ENCODE assay signal across 13 cellular contexts in genomic region chr4:86999244-86999643, GRCh38.
DNase-seq lines count a peak whose midpoint lies in the region; FAIRE-seq and TF ChIP-seq lines count a peak whose summit lies in the region.
"Had no signal": no experiment of that assay in that cellular context is flagged by ENCODE, and none has a peak within 500 bp of the region (broad histone marks: within the 10 kb centered on the region; RNA-seq: fewer than 3 reads in every experiment).

No MANE protein-coding gene starts in this region.

- no peak overlapping the region for H2AFZ ChIP-seq in neural progenitor cell (replicated peaks)
- H2AFZ ChIP-seq: parathyroid adenoma had no signal

- peak; percentile 50 for DNase-seq in CD1c-positive myeloid dendritic cell (ENCODE audit: extremely low spot score)
- no peak for DNase-seq in GM12891 (ENCODE audit: insufficient read length, low spot score)
- DNase-seq in coronary artery (ENCODE audit: low spot score): no peak
- no peak for DNase-seq in neural progenitor cell (ENCODE audit: low spot score)
- DNase-seq in NCI-H2107 (lab: John Stamatoyannopoulos, UW): no peak
- no peak for DNase-seq in KBM-7
- DNase-seq in NCI-H748 (lab: John Stamatoyannopoulos, UW; ENCODE audit: unreplicated experiment): no peak
- DNase-seq in activated naive CD4-positive, alpha-beta T cell (lab: John Stamatoyannopoulos, UW): no peak
- DNase-seq: brain microvascular endothelial cell, foreskin fibroblast, NCI-H2171 had no signal

- no peak overlapping the region for H3K27ac Mint-ChIP-seq in neural progenitor cell

- no peak for TF ChIP-seq POLR2A in GM12891 (IDR thresholded peaks at IDR 0.05; ENCODE audit: low read depth, low read length)

- in situ Hi-C loops in KBM-7 (cut with MboI; ENCODE audit: low pct_unique_long_range_greater_than_20kb, low sequenced_read_pairs): no loop called here

- H3K4me1 ChIP-seq in neural progenitor cell: peaks cover 51% of the 10 kb centered on the region
- H3K4me1 ChIP-seq: parathyroid adenoma had no signal

- no peak overlapping the region for H3K9ac ChIP-seq in neural progenitor cell
- H3K9ac ChIP-seq: parathyroid adenoma had no signal

- peaks cover 50% of the 10 kb centered on the region for H3F3A ChIP-seq in neural progenitor cell (ENCODE audit: low read depth)

- H3K79me2 ChIP-seq in neural progenitor cell (ENCODE audit: low read depth): peaks cover 41% of the 10 kb centered on the region
- H3K79me2 ChIP-seq: parathyroid adenoma had no signal

- H3K4me2 ChIP-seq in neural progenitor cell: peak overlapping the region; percentile 3
- H3K4me2 ChIP-seq: smooth muscle cell had no signal

- H3K27ac ChIP-seq in coronary artery: peak overlapping the region; percentile 10 to 41
- H3K27ac ChIP-seq in neural progenitor cell: no peak overlapping the region
- H3K27ac ChIP-seq: brain microvascular endothelial cell, parathyroid adenoma had no signal

- H3K9me3 Mint-ChIP-seq in neural progenitor cell: peaks cover 8% of the 10 kb centered on the region

- H3K4me3 Mint-ChIP-seq in neural progenitor cell: no peak overlapping the region

- H3K36me3 ChIP-seq in neural progenitor cell: no peaks in the 10 kb centered on the region
- H3K36me3 ChIP-seq: brain microvascular endothelial cell had no signal

- H3K27me3 Mint-ChIP-seq in neural progenitor cell (ENCODE audit: insufficient read depth, low read depth): no peaks in the 10 kb centered on the region

- TF ChIP-seq CTCF in coronary artery (IDR thresholded peaks at IDR 0.05): no peak
- TF ChIP-seq CTCF in neural progenitor cell (IDR thresholded peaks at IDR 0.05): no peak

- H3K27me3 ChIP-seq in neural progenitor cell: no peaks in the 10 kb centered on the region
- H3K27me3 ChIP-seq: brain microvascular endothelial cell had no signal

- peaks cover 6% of the 10 kb centered on the region for H3K36me3 Mint-ChIP-seq in neural progenitor cell

- H3K4me1 Mint-ChIP-seq in neural progenitor cell: peaks cover 29% of the 10 kb centered on the region

- H4K20me1 ChIP-seq in neural progenitor cell (ENCODE audit: low read depth): no peaks in the 10 kb centered on the region

- FAIRE-seq in GM12891 (lab: Jason Lieb, UNC): peak; percentile 16

- H3K9me3 ChIP-seq in neural progenitor cell (ENCODE audit: low read depth): no peaks in the 10 kb centered on the region

- no peak overlapping the region for H3K4me3 ChIP-seq in coronary artery
- H3K4me3 ChIP-seq in neural progenitor cell: no peak overlapping the region
- H3K4me3 ChIP-seq: smooth muscle cell had no signal

TF ChIP-seq in GM12891, 5 proteins besides CTCF, POLR2A, EP300 and RAD21:
- TF ChIP-seq PAX5 (IDR thresholded peaks at IDR 0.05; ENCODE audit: insufficient read depth, low read length, severe bottlenecking) (no peak), TAF1 (IDR thresholded peaks at IDR 0.05; ENCODE audit: low read depth, low read length) (no peak), POLR2AphosphoS5 (IDR thresholded peaks at IDR 0.05; ENCODE audit: low read depth, low read length) (no peak)
